Comparison of ENCODE assay signal across 1 cellular context in the genomic region with DNA sequence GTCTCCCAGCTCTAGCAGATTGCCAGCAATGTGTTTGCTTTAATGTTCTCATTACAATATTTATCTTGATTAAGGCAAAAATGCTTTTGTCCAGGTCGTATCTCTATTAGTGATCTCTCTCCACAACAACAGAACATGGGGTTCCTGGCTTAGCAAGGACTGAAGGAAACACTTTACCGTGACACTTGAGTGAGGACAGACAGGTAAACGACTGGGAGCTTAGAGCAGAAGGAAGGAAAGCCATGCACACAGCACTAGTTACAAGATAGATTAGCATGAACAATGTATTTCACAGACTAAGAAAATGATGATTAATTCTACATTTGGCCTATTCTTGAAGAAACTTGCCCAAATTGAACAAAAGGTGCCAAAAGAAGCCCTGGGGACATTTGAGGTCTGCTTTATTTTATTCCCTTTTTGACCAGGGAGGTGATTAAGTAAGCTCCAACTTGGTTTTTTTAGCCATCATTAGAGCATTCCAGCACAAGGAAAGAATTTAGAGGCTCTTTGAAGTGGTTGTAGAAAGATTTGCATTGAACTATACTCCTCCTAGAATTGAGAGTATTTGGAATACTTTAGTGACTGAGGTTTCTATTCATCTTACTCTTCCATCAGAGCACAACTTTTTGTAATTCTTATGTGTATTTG.
TF ChIP-seq lines count a peak whose summit lies in the region.

No MANE protein-coding gene starts in this region.

TF ChIP-seq in HEK293, 187 proteins besides CTCF, POLR2A, EP300 and RAD21 (continued from another document):
- TF ChIP-seq, protein P1, sequence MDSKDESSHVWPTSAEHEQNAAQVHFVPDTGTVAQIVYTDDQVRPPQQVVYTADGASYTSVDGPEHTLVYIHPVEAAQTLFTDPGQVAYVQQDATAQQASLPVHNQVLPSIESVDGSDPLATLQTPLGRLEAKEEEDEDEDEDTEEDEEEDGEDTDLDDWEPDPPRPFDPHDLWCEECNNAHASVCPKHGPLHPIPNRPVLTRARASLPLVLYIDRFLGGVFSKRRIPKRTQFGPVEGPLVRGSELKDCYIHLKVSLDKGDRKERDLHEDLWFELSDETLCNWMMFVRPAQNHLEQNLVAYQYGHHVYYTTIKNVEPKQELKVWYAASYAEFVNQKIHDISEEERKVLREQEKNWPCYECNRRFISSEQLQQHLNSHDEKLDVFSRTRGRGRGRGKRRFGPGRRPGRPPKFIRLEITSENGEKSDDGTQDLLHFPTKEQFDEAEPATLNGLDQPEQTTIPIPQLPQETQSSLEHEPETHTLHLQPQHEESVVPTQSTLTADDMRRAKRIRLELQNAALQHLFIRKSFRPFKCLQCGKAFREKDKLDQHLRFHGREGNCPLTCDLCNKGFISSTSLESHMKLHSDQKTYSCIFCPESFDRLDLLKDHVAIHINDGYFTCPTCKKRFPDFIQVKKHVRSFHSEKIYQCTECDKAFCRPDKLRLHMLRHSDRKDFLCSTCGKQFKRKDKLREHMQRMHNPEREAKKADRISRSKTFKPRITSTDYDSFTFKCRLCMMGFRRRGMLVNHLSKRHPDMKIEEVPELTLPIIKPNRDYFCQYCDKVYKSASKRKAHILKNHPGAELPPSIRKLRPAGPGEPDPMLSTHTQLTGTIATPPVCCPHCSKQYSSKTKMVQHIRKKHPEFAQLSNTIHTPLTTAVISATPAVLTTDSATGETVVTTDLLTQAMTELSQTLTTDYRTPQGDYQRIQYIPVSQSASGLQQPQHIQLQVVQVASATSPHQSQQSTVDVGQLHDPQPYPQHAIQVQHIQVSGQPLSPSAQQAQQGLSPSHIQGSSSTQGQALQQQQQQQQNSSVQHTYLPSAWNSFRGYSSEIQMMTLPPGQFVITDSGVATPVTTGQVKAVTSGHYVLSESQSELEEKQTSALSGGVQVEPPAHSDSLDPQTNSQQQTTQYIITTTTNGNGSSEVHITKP (tag by site-specific recombination; IDR thresholded peaks at IDR 0.05), result 0 out of 2 replicates have a peak, but pooled peaks have one; percentile 24
- TF ChIP-seq ZNF670 (tag by site-specific recombination; IDR thresholded peaks at IDR 0.05; ENCODE audit: low read depth), result no peak
- TF ChIP-seq HOXA7 (CRISPR knock-in tag; IDR thresholded peaks at IDR 0.05; ENCODE audit: borderline replicate concordance), result no peak
